19 cellular contexts compared by ENCODE assay signal in the genomic region with DNA sequence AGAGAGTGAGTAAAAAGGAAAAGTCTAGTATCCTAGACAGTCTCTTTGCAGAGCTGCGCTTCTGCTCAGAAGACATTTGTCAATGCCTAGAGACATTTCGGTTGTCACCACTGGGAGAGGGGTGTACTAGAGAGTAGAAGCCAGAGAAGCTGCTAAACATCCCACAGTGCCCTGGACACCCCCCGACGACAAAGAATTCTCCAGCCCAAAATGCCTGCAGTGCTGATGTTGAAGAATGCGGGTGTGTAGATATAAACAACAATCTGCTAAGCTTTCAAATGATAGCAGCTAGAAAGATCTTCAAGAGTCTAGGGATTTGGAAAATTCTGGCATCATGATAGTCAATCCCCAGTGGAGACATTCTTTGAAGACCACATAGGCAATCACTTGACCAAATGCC.
DNase-seq lines count a peak whose midpoint lies in the region; ATAC-seq, FAIRE-seq and TF ChIP-seq lines count a peak whose summit lies in the region.
"Had no signal": no experiment of that assay in that cellular context is flagged by ENCODE, and none has a peak within 500 bp of the region (broad histone marks: within the 10 kb centered on the region; RNA-seq: fewer than 3 reads in every experiment).

No MANE protein-coding gene starts in this region.

- H3K4me1 ChIP-seq in adipocyte (ENCODE audit: control insufficient read depth, insufficient read depth, low read length) = peaks cover 53% of the 10 kb centered on the region
- peaks cover 10% of the 10 kb centered on the region for H3K4me1 ChIP-seq in mesenchymal stem cell (ENCODE audit: control insufficient read depth, insufficient read depth, low read depth, low read length)
- H3K4me1 ChIP-seq in stomach = peaks cover 0 to 23% (median 12%) of the 10 kb centered on the region in 4 donors

- H3K27ac Mint-ChIP-seq in activated naive CD4-positive, alpha-beta T cell treated with anti-CD3 and anti-CD28 coated beads, Interleukin-2, amount 50 U/mL, for 72 hours = no peak overlapping the region
- H3K27ac Mint-ChIP-seq: naive B cell; T-helper 2 cell treated with Interferon-gamma antibody and Interleukin-4, amounts not matched to agents 5 μg/mL and 100 μg/mL, for 36 hours had no signal

- H3K27ac ChIP-seq in mesenchymal stem cell (ENCODE audit: low read length, poor library complexity, severe bottlenecking) (no peak overlapping the region), stomach (peak overlapping the region in 4 of 5 donors; percentile 0 to 52 (median 28))
- H3K27ac ChIP-seq: psoas muscle had no signal

- H2BK12ac ChIP-seq in mesenchymal stem cell (ENCODE audit: low read length in 2 of 2) = no peak overlapping the region

- H3K27me3 ChIP-seq in adipocyte (replicated peaks; ENCODE audit: control insufficient read depth, insufficient read depth, low read length) = no peaks in the 10 kb centered on the region
- no peaks in the 10 kb centered on the region for H3K27me3 ChIP-seq in mesenchymal stem cell (ENCODE audit: control insufficient read depth in 1 of 2, insufficient read depth in 1 of 2, low read length in 2 of 2)
- H3K27me3 ChIP-seq in stomach = no peaks in the 10 kb centered on the region
- H3K27me3 ChIP-seq: BE2C had no signal

- no peak overlapping the region for H3K4ac ChIP-seq in mesenchymal stem cell (ENCODE audit: low read depth in 1 of 2, low read length in 2 of 2)

- no peak overlapping the region for H2BK5ac ChIP-seq in mesenchymal stem cell (ENCODE audit: low read depth, low read length, poor library complexity, severe bottlenecking)

- no peak for ATAC-seq in activated naive CD4-positive, alpha-beta T cell treated with anti-CD3 and anti-CD28 coated beads, Interleukin-2, amount 50 U/mL, for 72 hours
- no peak for ATAC-seq in HG03565 (IDR thresholded peaks at IDR 0.05; ENCODE audit: unreplicated experiment)
- ATAC-seq: left lobe of liver had no signal

- no peaks in the 10 kb centered on the region for H3K79me1 ChIP-seq in mesenchymal stem cell (replicated peaks; ENCODE audit: low read length, poor library complexity, severe bottlenecking)

- H3K9ac ChIP-seq in adipocyte (ENCODE audit: low read length) (peak overlapping the region; percentile 48), mesenchymal stem cell (ENCODE audit: low read length) (peak overlapping the region; percentile 58)

- no peaks in the 10 kb centered on the region for H3K36me3 Mint-ChIP-seq in activated naive CD4-positive, alpha-beta T cell treated with anti-CD3 and anti-CD28 coated beads, Interleukin-2, amount 50 U/mL, for 72 hours
- H3K36me3 Mint-ChIP-seq: brain, naive B cell had no signal

- no peak overlapping the region for H3K18ac ChIP-seq in mesenchymal stem cell (ENCODE audit: low read depth in 1 of 2, low read length in 2 of 2)

- no peaks in the 10 kb centered on the region for H3K9me3 Mint-ChIP-seq in activated naive CD4-positive, alpha-beta T cell treated with anti-CD3 and anti-CD28 coated beads, Interleukin-2, amount 50 U/mL, for 72 hours
- H3K9me3 Mint-ChIP-seq: T-helper 2 cell treated with Interferon-gamma antibody and Interleukin-4, amounts not matched to agents 5 μg/mL and 100 μg/mL, for 36 hours had no signal

- TF ChIP-seq POLR2A in stomach (IDR thresholded peaks at IDR 0.05) = no peak

- no peak overlapping the region for H2BK15ac ChIP-seq in mesenchymal stem cell (ENCODE audit: low read depth, poor library complexity, severe bottlenecking)

- H3K9me3 ChIP-seq in adipocyte (ENCODE audit: control insufficient read depth, low read length) (peaks cover 2% of the 10 kb centered on the region), mesenchymal stem cell (ENCODE audit: control insufficient read depth, low read length) (no peaks in the 10 kb centered on the region), stomach (no peaks in the 10 kb centered on the region)
- H3K9me3 ChIP-seq: BE2C, psoas muscle had no signal

- H2BK120ac ChIP-seq in mesenchymal stem cell (ENCODE audit: low read depth, low read length) = no peak overlapping the region

- no peak for TF ChIP-seq EP300 in stomach (IDR thresholded peaks at IDR 0.05)

- peak overlapping the region; percentile 64 for H3K4me3 ChIP-seq in adipocyte (ENCODE audit: low read length)
- H3K4me3 ChIP-seq in mesenchymal stem cell (ENCODE audit: insufficient read depth in 1 of 2, low read depth in 1 of 2, low read length in 2 of 2) = peak overlapping the region in 1 of 2 experiments; percentile 52
- no peak overlapping the region for H3K4me3 ChIP-seq in stomach
- H3K4me3 ChIP-seq: psoas muscle had no signal

- DNase-seq in HTR-8/SVneo (ENCODE audit: insufficient read length, low spot score) (no peak), adipocyte (ENCODE audit: low read depth) (no peak), mesenchymal stem cell (no peak), stomach (no peak), NCI-H446 treated with DMSO at 0.1 percent for 48 hours (lab: John Stamatoyannopoulos, UW) (no peak)
- no peak for DNase-seq in activated naive CD4-positive, alpha-beta T cell treated with anti-CD3 and anti-CD28 coated beads, Interleukin-2, amount 50 U/mL, for 72 hours (ENCODE audit: low spot score in 2 of 2)
- DNase-seq: activated CD4-positive, alpha-beta T cell treated with anti-CD3 and anti-CD28 coated beads for 1 hour; activated naive CD4-positive, alpha-beta T cell treated with Interleukin-2 at 50 U/mL for 16 hours; BE2C; GF-D8; Karpas-422; naive B cell; NCI-H1417; SHP77 treated with DMSO at 0.1 percent for 48 hours had no signal

- H3K23ac ChIP-seq in mesenchymal stem cell (ENCODE audit: low read length in 2 of 2) = no peak overlapping the region

- intact Hi-C loops in stomach (cut with DNase I; ENCODE audit: low total_unique reads) = no loop called here

- WGBS in mesenchymal stem cell = 82% methylated on average over 2 of the region's 5 CpGs
- 42 to 70% (median 69%) methylated on average over 5 of the region's 5 CpGs for WGBS in stomach, 5 donors

- H2AK5ac ChIP-seq in mesenchymal stem cell (ENCODE audit: low read length, severe bottlenecking) = no peak overlapping the region

- peak; percentile 9 for FAIRE-seq in HTR-8/SVneo (lab: Jason Lieb, UNC)

- H3K36me3 ChIP-seq in adipocyte (ENCODE audit: control insufficient read depth, insufficient read depth, low read length, severe bottlenecking) = no peaks in the 10 kb centered on the region
- H3K36me3 ChIP-seq in mesenchymal stem cell (ENCODE audit: control insufficient read depth in 1 of 2, insufficient read depth in 2 of 2, low read depth in 1 of 2, low read length in 2 of 2) = no peaks in the 10 kb centered on the region
- H3K36me3 ChIP-seq in stomach = no peaks in the 10 kb centered on the region
- H3K36me3 ChIP-seq: BE2C had no signal

- no peak overlapping the region for H4K8ac ChIP-seq in mesenchymal stem cell (ENCODE audit: low read length)

- no peak overlapping the region for H2AFZ ChIP-seq in mesenchymal stem cell (ENCODE audit: low read depth, low read length)

- no peak overlapping the region for H3K4me2 ChIP-seq in mesenchymal stem cell (ENCODE audit: low read length, poor library complexity, severe bottlenecking)

- TF ChIP-seq CTCF in stomach (IDR thresholded peaks at IDR 0.05) = no peak

- no peak overlapping the region for H4K91ac ChIP-seq in mesenchymal stem cell (ENCODE audit: low read length)

- no peak overlapping the region for H3K14ac ChIP-seq in mesenchymal stem cell (ENCODE audit: low read length in 2 of 2)
